ENCODE assay signal across 21 cellular contexts in the genomic region with DNA sequence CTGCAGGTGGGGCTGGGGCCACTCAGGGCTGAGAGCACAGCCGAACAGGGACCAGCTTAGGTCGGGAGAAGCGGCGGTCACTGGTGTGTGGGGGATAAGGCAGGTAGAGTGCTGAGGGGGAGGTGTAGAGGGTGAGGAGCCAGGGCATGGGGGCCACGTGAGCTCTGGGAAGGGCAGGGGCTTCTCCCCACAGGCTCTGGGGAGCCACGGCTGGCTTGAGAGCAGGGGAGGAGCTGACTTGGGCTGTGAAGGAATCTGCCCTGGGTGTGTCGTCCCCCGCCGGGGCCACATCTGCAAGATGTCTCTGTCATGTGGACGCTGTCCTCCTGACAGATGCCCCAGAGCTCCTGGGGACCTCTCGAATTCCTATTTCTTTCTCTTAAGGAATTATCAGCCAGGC. TPM values are rescaled to one million over a fixed set of nuclear protein-coding genes. Genes with fewer than 3 reads are reported as not detected.
"Had no signal": no experiment of that assay in that cellular context is flagged by ENCODE, and none has a peak within 500 bp of the region (broad histone marks: within the 10 kb centered on the region; RNA-seq: fewer than 3 reads in every experiment).

No MANE protein-coding gene starts in this region.

- H3K79me2 ChIP-seq: parathyroid adenoma had no signal

- H3K27ac ChIP-seq: coronary artery, left lung, parathyroid adenoma, sigmoid colon, testis, tibial artery had no signal

- DNase-seq: dermis blood vessel endothelial cell; effector memory CD4-positive, alpha-beta T cell; head of caudate nucleus; natural killer cell; sigmoid colon; stimulated activated CD4-positive, alpha-beta T cell treated with anti-CD3 and anti-CD28 coated beads, Interleukin-2, amount 100 ng/mL, for 24 hours; stimulated activated CD4-positive, alpha-beta T cell treated with anti-CD3 and anti-CD28 coated beads, Interleukin-4, amount 100 ng/mL, for 24 hours; stimulated activated naive CD8-positive, alpha-beta T cell treated with anti-CD3 and anti-CD28 coated beads, Interleukin-15, Interleukin-2, amounts not matched to agents 100 U/mL and 50 U/mL, for 24 hours; substantia nigra; testis; tibial artery had no signal

- H3K27me3 Mint-ChIP-seq: stimulated activated memory B cell treated with anti-CD40 and anti-IgM and Interleukin-4, amounts not matched to agents 10 μg/mL and 1 μg/mL and 100 μg/mL, for 72 hours had no signal

- H3K4me1 ChIP-seq: testis had no signal

- FAIRE-seq: frontal cortex, keratinocyte had no signal

- H3K36me3 Mint-ChIP-seq: natural killer cell, type B pancreatic cell had no signal

- H3K9me3 Mint-ChIP-seq: natural killer cell; neural crest cell; stimulated activated memory B cell treated with anti-CD40 and anti-IgM and Interleukin-4, amounts not matched to agents 10 μg/mL and 1 μg/mL and 100 μg/mL, for 72 hours; type B pancreatic cell had no signal

- H2AFZ ChIP-seq: parathyroid adenoma had no signal

- H3K9me3 ChIP-seq: left lung, sigmoid colon, testis, tibial artery had no signal

- H3K4me3 ChIP-seq: coronary artery, left lung, sigmoid colon, testis, tibial artery had no signal

- H3K36me3 ChIP-seq: sigmoid colon had no signal

- ATAC-seq: natural killer cell; stimulated activated memory B cell treated with anti-CD40 and anti-IgM and Interleukin-4, amounts not matched to agents 10 μg/mL and 1 μg/mL and 100 μg/mL, for 72 hours; stimulated activated naive CD8-positive, alpha-beta T cell treated with anti-CD3 and anti-CD28 coated beads, Interleukin-15, Interleukin-2, amounts not matched to agents 100 U/mL and 50 U/mL, for 24 hours had no signal

- H3K27me3 ChIP-seq: left lung, testis had no signal

- H3K9ac ChIP-seq: parathyroid adenoma had no signal

- H3K4me3 Mint-ChIP-seq: natural killer cell; neural crest cell; stimulated activated memory B cell treated with anti-CD40 and anti-IgM and Interleukin-4, amounts not matched to agents 10 μg/mL and 1 μg/mL and 100 μg/mL, for 72 hours; type B pancreatic cell had no signal

- H3K27ac Mint-ChIP-seq: natural killer cell; progenitor cell of endocrine pancreas; stimulated activated memory B cell treated with anti-CD40 and anti-IgM and Interleukin-4, amounts not matched to agents 10 μg/mL and 1 μg/mL and 100 μg/mL, for 72 hours; type B pancreatic cell had no signal

RNA-seq across cellular contexts. Expression of a gene that starts 55.5 kb away (rescaled TPM):
- total RNA-seq: mononuclear cell, natural killer cell had no signal
- polyA plus RNA-seq: keratinocyte had no signal
